In the genomic region with DNA sequence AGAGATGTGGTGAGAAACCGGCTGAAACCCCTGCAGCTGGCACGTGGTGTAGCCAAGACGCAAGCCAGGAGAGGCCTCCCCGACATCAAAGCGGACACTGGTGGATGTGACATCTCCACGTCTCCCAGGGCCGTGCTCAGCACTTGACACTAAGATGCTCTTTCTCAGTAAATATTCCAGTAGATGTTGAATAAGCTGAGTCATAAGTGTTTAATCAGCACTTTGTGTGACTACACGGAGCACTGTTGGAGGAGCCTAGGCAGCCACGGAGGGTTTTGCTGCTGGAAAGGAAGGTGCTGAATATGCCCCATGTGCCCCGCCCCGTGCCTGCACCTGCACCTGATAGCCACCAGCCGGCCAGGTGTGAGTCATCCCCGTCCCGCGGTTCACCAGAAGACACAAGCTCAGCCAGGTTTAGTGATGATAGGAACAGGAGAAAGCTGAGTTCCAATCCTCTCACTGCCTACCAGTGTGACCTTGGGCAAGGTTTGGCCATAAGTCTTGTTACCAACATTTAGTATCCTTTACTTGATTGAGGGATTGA, we compare ENCODE assay signal across 1 cellular context.
TF ChIP-seq lines count a peak whose summit lies in the region.

No MANE protein-coding gene starts in this region.

TF ChIP-seq in WTC11, 78 proteins besides CTCF, POLR2A, EP300 and RAD21:
- no peak for TF ChIP-seq ZNF396 (CRISPR knock-in tag; IDR thresholded peaks at IDR 0.05; ENCODE audit: borderline replicate concordance)
